19 cellular contexts compared by ENCODE assay signal in genomic region chr7:106968160-106968559, GRCh38.
DNase-seq lines count a peak whose midpoint lies in the region; ATAC-seq, FAIRE-seq and TF ChIP-seq lines count a peak whose summit lies in the region.
"Had no signal": no experiment of that assay in that cellular context is flagged by ENCODE, and none has a peak within 500 bp of the region (broad histone marks: within the 10 kb centered on the region; RNA-seq: fewer than 3 reads in every experiment).

No MANE protein-coding gene starts in this region.

- H4K8ac ChIP-seq in H1 (ENCODE audit: extremely low read depth, insufficient read depth, low read length) (no peak overlapping the region), mesenchymal stem cell (ENCODE audit: low read length) (no peak overlapping the region)

- TF ChIP-seq EP300 in H1 (IDR thresholded peaks at IDR 0.05; ENCODE audit: borderline replicate concordance in 1 of 2, low read depth in 2 of 2, low read length in 2 of 2): no peak

- H3K4me2 ChIP-seq in GM23338 (peak overlapping the region; percentile 3), H1 (ENCODE audit: insufficient read depth in 1 of 2, low read depth in 2 of 2, low read length in 2 of 2) (0 out of 4 replicates have a peak overlapping the region, but pooled peaks of 1 of the 2 experiments have one; percentile 26), mesenchymal stem cell (ENCODE audit: low read length, poor library complexity, severe bottlenecking) (no peak overlapping the region)

- no peaks in the 10 kb centered on the region for H3K36me3 Mint-ChIP-seq in GM23338 (ENCODE audit: low read depth)
- no peaks in the 10 kb centered on the region for H3K36me3 Mint-ChIP-seq in activated CD8-positive, alpha-beta memory T cell treated with anti-CD3 and anti-CD28 coated beads, Interleukin-2, amount 10 ng/mL, durations not matched to agents 7 days and 5 days
- H3K36me3 Mint-ChIP-seq: CD8-positive, alpha-beta T cell had no signal

- no peak overlapping the region for H2BK120ac ChIP-seq in H1 (replicated peaks; ENCODE audit: low read depth, low read length)
- H2BK120ac ChIP-seq in mesenchymal stem cell (ENCODE audit: low read depth, low read length): no peak overlapping the region

- H2AK5ac ChIP-seq in H1 (ENCODE audit: low read depth, low read length) (no peak overlapping the region), mesenchymal stem cell (ENCODE audit: low read length, severe bottlenecking) (no peak overlapping the region)

- H3K14ac ChIP-seq in H1 (ENCODE audit: insufficient read length) (no peak overlapping the region), mesenchymal stem cell (ENCODE audit: low read length in 2 of 2) (no peak overlapping the region)

- H2AFZ ChIP-seq in GM23338 (no peak overlapping the region), H1 (ENCODE audit: low read length) (no peak overlapping the region), mesenchymal stem cell (ENCODE audit: low read depth, low read length) (peak overlapping the region; percentile 68)

- WGBS in H1 (ENCODE audit: extremely low coverage in 1 of 2, insufficient coverage in 1 of 2, insufficient read length in 1 of 2, insufficient replicate concordance in 2 of 2, low coverage in 1 of 2, low lambda C conversion rate in 2 of 2, missing lambda C conversion rate in 1 of 2), 2 experiments: 32% methylated on average over 5 of the region's 5 CpGs; no CpG with 5 or more reads in 1 of the 2 experiments
- WGBS in mesenchymal stem cell: 73% methylated on average over 5 of the region's 5 CpGs

- H2BK20ac ChIP-seq in H1 (ENCODE audit: low read length): no peak overlapping the region

- H3K79me1 ChIP-seq in H1 (ENCODE audit: low read depth, low read length) (no peaks in the 10 kb centered on the region), mesenchymal stem cell (replicated peaks; ENCODE audit: low read length, poor library complexity, severe bottlenecking) (no peaks in the 10 kb centered on the region)

- H3K36me3 ChIP-seq in GM23338 (ENCODE audit: insufficient read depth) (no peaks in the 10 kb centered on the region), NT2/D1 (ENCODE audit: insufficient read depth, insufficient read length, low read length) (no peaks in the 10 kb centered on the region), H1 (ENCODE audit: control insufficient read depth in 2 of 4, insufficient read depth in 4 of 4, low read length in 3 of 4) (no peaks in the 10 kb centered on the region), mesenchymal stem cell (ENCODE audit: control insufficient read depth in 1 of 2, insufficient read depth in 2 of 2, low read depth in 1 of 2, low read length in 2 of 2) (no peaks in the 10 kb centered on the region), Peyer's patch (no peaks in the 10 kb centered on the region)
- H3K36me3 ChIP-seq: BLaER1 treated with 17β-estradiol and CSF1 and Interleukin-3, amounts not matched to agents 10 nM and 100 nM had no signal

- H3K27ac ChIP-seq in GM23338 (ENCODE audit: low read depth) (no peak overlapping the region), H1 (ENCODE audit: low read depth, low read length) (no peak overlapping the region), mesenchymal stem cell (ENCODE audit: low read length, poor library complexity, severe bottlenecking) (no peak overlapping the region), Peyer's patch (no peak overlapping the region)
- H3K27ac ChIP-seq: BLaER1 treated with 17β-estradiol and CSF1 and Interleukin-3, amounts not matched to agents 10 nM and 100 nM had no signal

- H3F3A ChIP-seq in GM23338 (replicated peaks; ENCODE audit: low read depth): no peaks in the 10 kb centered on the region

- H3K27me3 ChIP-seq in GM23338 (ENCODE audit: insufficient read depth) (no peaks in the 10 kb centered on the region), NT2/D1 (ENCODE audit: insufficient read depth, insufficient read length) (no peaks in the 10 kb centered on the region), H1 (replicated peaks in 1 of 4; ENCODE audit: control insufficient read depth in 3 of 4, extremely low read depth in 1 of 4, insufficient read depth in 3 of 4, low read length in 3 of 4) (no peaks in the 10 kb centered on the region), mesenchymal stem cell (ENCODE audit: control insufficient read depth in 1 of 2, insufficient read depth in 1 of 2, low read length in 2 of 2) (peaks cover 7% of the 10 kb centered on the region in 2 experiments), Peyer's patch (no peaks in the 10 kb centered on the region)
- H3K27me3 ChIP-seq: BLaER1 treated with 17β-estradiol and CSF1 and Interleukin-3, amounts not matched to agents 10 nM and 100 nM had no signal

- no peaks in the 10 kb centered on the region for H3K9me2 ChIP-seq in GM23338 (ENCODE audit: insufficient read depth)

- H3K4me1 ChIP-seq in GM23338 (ENCODE audit: insufficient read depth) (peaks cover 42% of the 10 kb centered on the region), NT2/D1 (ENCODE audit: insufficient read depth, insufficient read length) (peaks cover 2% of the 10 kb centered on the region), H1 (replicated peaks in 1 of 4; ENCODE audit: control insufficient read depth in 3 of 4, insufficient read depth in 4 of 4, low read length in 3 of 4) (peaks cover 3 to 10% (median 5%) of the 10 kb centered on the region in 4 experiments; a peak in 6 of 7 replicates), mesenchymal stem cell (ENCODE audit: control insufficient read depth, insufficient read depth, low read depth, low read length) (no peaks in the 10 kb centered on the region), Peyer's patch (no peaks in the 10 kb centered on the region)

- H3K79me2 ChIP-seq in GM23338 (replicated peaks; ENCODE audit: insufficient read depth) (no peaks in the 10 kb centered on the region), H1 (ENCODE audit: control insufficient read depth in 1 of 2, insufficient read depth in 2 of 2, low read length in 2 of 2) (no peaks in the 10 kb centered on the region)

- no peak overlapping the region for H3K4me3 ChIP-seq in GM23338
- no peak overlapping the region for H3K4me3 ChIP-seq in NT2/D1 (ENCODE audit: insufficient read length, low read depth)
- H3K4me3 ChIP-seq in H1 (ENCODE audit: extremely low read depth in 1 of 4, insufficient read depth in 2 of 4, low read depth in 3 of 4, low read length in 4 of 4): no peak overlapping the region
- H3K4me3 ChIP-seq in mesenchymal stem cell (ENCODE audit: insufficient read depth in 1 of 2, low read depth in 1 of 2, low read length in 2 of 2): no peak overlapping the region
- no peak overlapping the region for H3K4me3 ChIP-seq in Peyer's patch
- H3K4me3 ChIP-seq: BLaER1 treated with 17β-estradiol and CSF1 and Interleukin-3, amounts not matched to agents 10 nM and 100 nM; GM12878 had no signal

- H2BK5ac ChIP-seq in H1 (ENCODE audit: low read depth, low read length): no peak overlapping the region
- no peak overlapping the region for H2BK5ac ChIP-seq in mesenchymal stem cell (ENCODE audit: low read depth, low read length, poor library complexity, severe bottlenecking)

- H3K4me3 Mint-ChIP-seq in GM23338: no peak overlapping the region
- H3K4me3 Mint-ChIP-seq in activated CD8-positive, alpha-beta memory T cell treated with anti-CD3 and anti-CD28 coated beads, Interleukin-2, amount 10 ng/mL, durations not matched to agents 7 days and 5 days: no peak overlapping the region
- H3K4me3 Mint-ChIP-seq: CD8-positive, alpha-beta T cell; HFFc6 had no signal

- peaks cover 21% of the 10 kb centered on the region for H3K4me1 Mint-ChIP-seq in GM23338
- H3K4me1 Mint-ChIP-seq in activated CD8-positive, alpha-beta memory T cell treated with anti-CD3 and anti-CD28 coated beads, Interleukin-2, amount 10 ng/mL, durations not matched to agents 7 days and 5 days: no peaks in the 10 kb centered on the region

- peaks cover 5% of the 10 kb centered on the region; the same call in 2 of the 3 replicates for H3K9me3 Mint-ChIP-seq in GM23338
- H3K9me3 Mint-ChIP-seq in activated CD8-positive, alpha-beta memory T cell treated with anti-CD3 and anti-CD28 coated beads, Interleukin-2, amount 10 ng/mL, durations not matched to agents 7 days and 5 days (ENCODE audit: low read depth): no peaks in the 10 kb centered on the region
- H3K9me3 Mint-ChIP-seq: CD8-positive, alpha-beta T cell; HFFc6 had no signal

- H3K23ac ChIP-seq in H1 (ENCODE audit: insufficient read length) (no peak overlapping the region), mesenchymal stem cell (ENCODE audit: low read length in 2 of 2) (no peak overlapping the region)

- no peak overlapping the region for H3K56ac ChIP-seq in H1 (replicated peaks; ENCODE audit: insufficient read length, low read depth, low read length)

- H3K9ac ChIP-seq in NT2/D1 (ENCODE audit: insufficient read length, low read depth) (no peak overlapping the region), H1 (replicated peaks in 1 of 4; ENCODE audit: extremely low read depth in 1 of 4, low read depth in 3 of 4, low read length in 3 of 4) (no peak overlapping the region), mesenchymal stem cell (ENCODE audit: low read length) (no peak overlapping the region)
- H3K9ac ChIP-seq: BLaER1 treated with 17β-estradiol and CSF1 and Interleukin-3, amounts not matched to agents 10 nM and 100 nM had no signal

- H3K18ac ChIP-seq in H1 (ENCODE audit: extremely low read depth, low read length) (no peak overlapping the region), mesenchymal stem cell (ENCODE audit: low read depth in 1 of 2, low read length in 2 of 2) (no peak overlapping the region)

- TF ChIP-seq POLR2A in H1 (IDR thresholded peaks at IDR 0.05; ENCODE audit: control extremely low read depth in 1 of 2, low read depth in 2 of 2, low read length in 2 of 2) (no peak), Peyer's patch (IDR thresholded peaks at IDR 0.05) (no peak)

- peak; percentile 85 for FAIRE-seq in H1 (lab: Jason Lieb, UNC)
- FAIRE-seq: GM12878 had no signal

- H4K20me1 ChIP-seq in GM23338 (replicated peaks; ENCODE audit: insufficient read depth) (no peaks in the 10 kb centered on the region), H1 (replicated peaks in 1 of 2; ENCODE audit: control insufficient read depth in 1 of 2, insufficient read depth in 2 of 2, low read length in 2 of 2) (no peaks in the 10 kb centered on the region)
- H4K20me1 ChIP-seq: BLaER1 treated with 17β-estradiol and CSF1 and Interleukin-3, amounts not matched to agents 10 nM and 100 nM had no signal

- H3K9me3 ChIP-seq in NT2/D1 (ENCODE audit: insufficient read depth, low read length): peaks cover 12% of the 10 kb centered on the region; the same call in 1 of the 2 replicates
- H3K9me3 ChIP-seq in H1 (ENCODE audit: insufficient read depth in 2 of 2, low read depth in 1 of 2, low read length in 1 of 2): no peaks in the 10 kb centered on the region
- no peaks in the 10 kb centered on the region for H3K9me3 ChIP-seq in mesenchymal stem cell (ENCODE audit: control insufficient read depth, low read length)
- H3K9me3 ChIP-seq in Peyer's patch: no peaks in the 10 kb centered on the region

- TF ChIP-seq CTCF in GM23338 (conservative IDR thresholded peaks at IDR 0.05; ENCODE audit: low read depth in 2 of 2) (no peak), H1 (IDR thresholded peaks at IDR 0.05; ENCODE audit: control extremely low read depth in 1 of 3, insufficient read depth in 1 of 3, low read depth in 1 of 3, low read length in 3 of 3) (no peak), Peyer's patch (IDR thresholded peaks at IDR 0.05) (no peak)

- no peaks in the 10 kb centered on the region for H3K23me2 ChIP-seq in H1 (ENCODE audit: low read depth, low read length)

- H3K4ac ChIP-seq in H1 (replicated peaks; ENCODE audit: insufficient read length, low read depth, low read length) (no peak overlapping the region), mesenchymal stem cell (ENCODE audit: low read depth in 1 of 2, low read length in 2 of 2) (no peak overlapping the region)

- H2BK12ac ChIP-seq in H1 (ENCODE audit: low read depth, low read length) (no peak overlapping the region), mesenchymal stem cell (ENCODE audit: low read length in 2 of 2) (no peak overlapping the region)

- H4K91ac ChIP-seq in H1 (replicated peaks; ENCODE audit: insufficient read length, low read length) (no peak overlapping the region), mesenchymal stem cell (ENCODE audit: low read length) (no peak overlapping the region)

- DNase-seq in GM23338 (ENCODE audit: low spot score) (peak; percentile 31), NT2/D1 (ENCODE audit: low read depth, low spot score) (peak; percentile 51), H1 (ENCODE audit: low read depth in 1 of 2, low spot score in 2 of 2) (no peak), mesenchymal stem cell (no peak), Peyer's patch (no peak), UCSD-AML1 (lab: John Stamatoyannopoulos, UW; ENCODE audit: unreplicated experiment) (no peak)
- no peak for DNase-seq in activated CD8-positive, alpha-beta memory T cell treated with anti-CD3 and anti-CD28 coated beads, Interleukin-2, amount 10 ng/mL, durations not matched to agents 7 days and 5 days
- DNase-seq: 8988T; CD8-positive, alpha-beta T cell; COR-L47; DMS 273 treated with DMSO at 0.1 percent for 48 hours; DMS53; DND-41; EL; HFFc6 had no signal

- H2BK15ac ChIP-seq in H1 (ENCODE audit: low read length) (no peak overlapping the region), mesenchymal stem cell (ENCODE audit: low read depth, poor library complexity, severe bottlenecking) (no peak overlapping the region)

- peak; percentile 82 for ATAC-seq in GM23338
- ATAC-seq in activated CD8-positive, alpha-beta memory T cell treated with anti-CD3 and anti-CD28 coated beads, Interleukin-2, amount 10 ng/mL, durations not matched to agents 7 days and 5 days: no peak
- no peak for ATAC-seq in SK-N-SH treated with all-trans-retinoic acid at 6 μM for 48 hours
- ATAC-seq: CD8-positive, alpha-beta T cell; GM12878; HCT116 had no signal

- CTCF ChIA-PET in H1 (lab: Charles Lee; ENCODE audit: partially characterized antibody): interaction anchor here (1.1 to 1.5 kb wide), 3 partner anchors 8 to 181 kb away, joined by 3 to 8 read pairs (median 4); no protein-coding TSS in a partner anchor
- CTCF ChIA-PET in activated CD8-positive, alpha-beta memory T cell treated with anti-CD3 and anti-CD28 coated beads, Interleukin-2, amount 10 ng/mL, durations not matched to agents 7 days and 5 days (lab: Charles Lee): no interaction called here

- no peaks in the 10 kb centered on the region for H3K27me3 Mint-ChIP-seq in GM23338 (ENCODE audit: insufficient read depth, low read depth, poor library complexity)
- H3K27me3 Mint-ChIP-seq in activated CD8-positive, alpha-beta memory T cell treated with anti-CD3 and anti-CD28 coated beads, Interleukin-2, amount 10 ng/mL, durations not matched to agents 7 days and 5 days: peaks cover 16% of the 10 kb centered on the region

- no peak for TF ChIP-seq RAD21 in H1 (IDR thresholded peaks at IDR 0.05 in 1 of 2, conservative IDR thresholded peaks at IDR 0.05 in 1 of 2; ENCODE audit: low read depth in 2 of 2, low read length in 2 of 2)

- POLR2A ChIA-PET in H1 (lab: Charles Lee; ENCODE audit: partially characterized antibody): no interaction called here

- 0 out of 2 replicates have a peak overlapping the region, but pooled peaks have one; percentile 23 for H3K27ac Mint-ChIP-seq in GM23338
- H3K27ac Mint-ChIP-seq in activated CD8-positive, alpha-beta memory T cell treated with anti-CD3 and anti-CD28 coated beads, Interleukin-2, amount 10 ng/mL, durations not matched to agents 7 days and 5 days: no peak overlapping the region
- H3K27ac Mint-ChIP-seq: CD8-positive, alpha-beta T cell; HFFc6 had no signal

- H4K5ac ChIP-seq in H1 (ENCODE audit: insufficient read length, low read depth, low read length): no peak overlapping the region

Comparison
In these comparisons a context has a peak if more than half of its experiments do, and no peak if none do; other contexts are left out.
1. DNase-seq: peak in GM23338 (single experiment) and NT2/D1 (single experiment); none in H1 (0 of 2), mesenchymal stem cell (single experiment), Peyer's patch (0 of 3), activated CD8-positive, alpha-beta memory T cell treated with anti-CD3 and anti-CD28 coated beads, Interleukin-2, amount 10 ng/mL, durations not matched to agents 7 days and 5 days (single experiment) and UCSD-AML1 (single experiment).